Comparison of ENCODE assay signal across 13 cellular contexts in the genomic region with DNA sequence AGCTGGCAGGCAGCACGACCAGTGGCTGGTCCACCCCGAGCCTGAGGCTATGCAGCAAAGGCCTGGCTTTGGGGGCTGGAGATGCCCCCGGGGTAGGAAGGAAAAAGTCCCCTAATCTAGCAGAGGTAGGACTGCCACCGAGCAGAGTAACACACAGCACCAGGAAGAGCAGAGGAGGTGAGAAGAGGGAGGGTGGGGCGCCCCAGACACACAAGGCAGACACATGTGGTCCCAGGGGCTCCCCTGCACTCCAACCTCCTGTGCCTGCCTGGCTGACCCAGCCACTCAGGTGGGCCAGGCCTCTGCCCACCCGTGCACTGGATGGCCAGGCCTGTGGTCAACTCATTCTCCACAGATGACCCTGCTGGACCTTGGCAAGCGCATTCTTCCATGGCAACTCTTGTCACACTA.
"Had no signal": no experiment of that assay in that cellular context is flagged by ENCODE, and none has a peak within 500 bp of the region (broad histone marks: within the 10 kb centered on the region; RNA-seq: fewer than 3 reads in every experiment).

No MANE protein-coding gene starts in this region.

- H3K27me3 Mint-ChIP-seq: T-cell had no signal

- H3K36me3 ChIP-seq: tibial nerve, vagina had no signal

- H3K4me2 ChIP-seq: hepatocyte had no signal

- H3K27ac ChIP-seq: hepatocyte, tibial nerve, vagina had no signal

- ATAC-seq: activated CD4-positive, CD25-positive, alpha-beta regulatory T cell treated with anti-CD3 and anti-CD28 coated beads, Interleukin-2, amount 50 U/mL, for 24 hours; sciatic nerve; T-cell had no signal

- H3K9me3 Mint-ChIP-seq: activated naive CD8-positive, alpha-beta T cell treated with anti-CD3 and anti-CD28 coated beads, Interleukin-2, amount 10 ng/mL, durations not matched to agents 7 days and 5 days; T-cell had no signal

- H3K79me2 ChIP-seq: hepatocyte had no signal

- H2AFZ ChIP-seq: hepatocyte had no signal

- H3K27me3 ChIP-seq: hepatocyte, tibial nerve, vagina had no signal

- H3K4me3 ChIP-seq: hepatocyte, tibial nerve, vagina had no signal

- FAIRE-seq: keratinocyte had no signal

- H3K9me3 ChIP-seq: vagina had no signal

- DNase-seq: activated naive CD4-positive, alpha-beta T cell; activated naive CD8-positive, alpha-beta T cell treated with anti-CD3 and anti-CD28 coated beads, Interleukin-2, amount 10 ng/mL, durations not matched to agents 7 days and 5 days; activated T-cell treated with anti-CD3 and anti-CD28 coated beads for 4 hours; anterior cingulate cortex; stimulated activated CD4-positive, alpha-beta T cell treated with anti-CD3 and anti-CD28 coated beads, Interleukin-2, amount 100 ng/mL, for 24 hours; T-cell; T1000 had no signal

- H3K4me3 Mint-ChIP-seq: activated naive CD8-positive, alpha-beta T cell treated with anti-CD3 and anti-CD28 coated beads, Interleukin-2, amount 10 ng/mL, durations not matched to agents 7 days and 5 days; T-cell had no signal

- H3K27ac Mint-ChIP-seq: activated naive CD8-positive, alpha-beta T cell treated with anti-CD3 and anti-CD28 coated beads, Interleukin-2, amount 10 ng/mL, durations not matched to agents 7 days and 5 days; T-cell had no signal

- H3K4me1 ChIP-seq: vagina had no signal

- H3K36me3 Mint-ChIP-seq: activated naive CD8-positive, alpha-beta T cell treated with anti-CD3 and anti-CD28 coated beads, Interleukin-2, amount 10 ng/mL, durations not matched to agents 7 days and 5 days; T-cell had no signal
